8 cellular contexts compared by ENCODE assay signal in the genomic region with DNA sequence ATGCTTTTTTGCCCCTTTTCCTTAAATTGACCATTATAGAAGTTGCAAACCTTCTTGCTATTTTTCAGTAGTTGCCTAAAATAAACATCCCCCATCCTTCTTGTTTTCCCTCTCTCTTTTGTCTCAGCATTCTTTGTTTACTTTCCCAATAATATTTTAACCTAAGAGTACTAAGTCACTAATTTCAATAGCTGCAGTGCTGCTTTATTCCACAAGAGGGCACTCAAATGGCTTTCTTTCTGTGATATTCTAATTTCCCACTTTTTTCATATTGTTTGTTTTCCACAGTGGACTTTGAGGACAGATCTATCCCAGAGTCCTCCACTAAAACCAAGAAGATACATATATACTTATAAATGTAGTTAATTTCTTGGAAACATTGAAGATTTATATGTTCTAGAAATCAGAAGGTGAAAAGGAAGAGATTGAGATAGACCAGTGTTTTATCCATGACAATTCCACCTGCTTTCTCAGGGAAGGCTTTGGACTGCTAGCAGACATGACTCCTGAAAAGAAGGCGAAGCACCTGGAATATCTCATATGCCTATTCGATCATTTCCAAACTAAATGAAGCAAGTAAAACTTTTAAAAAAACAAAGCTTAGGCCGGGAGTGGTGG.
DNase-seq lines count a peak whose midpoint lies in the region; TF ChIP-seq lines count a peak whose summit lies in the region.

No MANE protein-coding gene starts in this region.

- H3K27ac ChIP-seq in tibial nerve = no peak overlapping the region

- no peaks in the 10 kb centered on the region for H3K36me3 ChIP-seq in tibial nerve

- TF ChIP-seq POLR2A in tibial nerve (IDR thresholded peaks at IDR 0.05) = no peak

- in situ Hi-C loops in GM13977 (cut with MboI; ENCODE audit: low pct_unique_long_range_greater_than_20kb, low sequenced_read_pairs, unreplicated experiment) = no loop called here

- H3K4me1 ChIP-seq in tibial nerve = no peaks in the 10 kb centered on the region

- H3K4me3 ChIP-seq in tibial nerve = no peak overlapping the region

- H3K9me3 ChIP-seq in tibial nerve = peaks cover 0 to 17% (median 0%) of the 10 kb centered on the region in 4 donors

- intact Hi-C loops in posterior cingulate gyrus (cut with DNase I) = loop anchor here (2.0 kb wide), 1 partner anchor 1042 kb away; no protein-coding TSS in a partner anchor

- peak; percentile 74 for TF ChIP-seq CTCF in GM13977 (IDR thresholded peaks at IDR 0.05; ENCODE audit: extremely low read depth, insufficient read depth, missing control alignments)
- peak; percentile 55 to 71 (median 68) for TF ChIP-seq CTCF in tibial nerve (IDR thresholded peaks at IDR 0.05)

- DNase-seq in Ammon's horn (ENCODE audit: low spot score) (peak; percentile 4), GM13977 (ENCODE audit: low spot score) (peak; percentile 4), T1000 (lab: John Stamatoyannopoulos, UW) (peak; percentile 5), hepatic stellate cell (ENCODE audit: low spot score) (peak; percentile 4), tibial nerve (ENCODE audit: low spot score in 2 of 2) (peak in 1 of 2 donors; percentile 43), HCEC 1CT (no peak), posterior cingulate gyrus (no peak)
- no peak for DNase-seq in activated CD4-positive, CD25-positive, alpha-beta regulatory T cell (lab: John Stamatoyannopoulos, UW)

- WGBS in tibial nerve, 2 donors = 83 to 93% methylated on average over 3 of the region's 3 CpGs

- TF ChIP-seq EP300 in tibial nerve (IDR thresholded peaks at IDR 0.05) = no peak

- H3K27me3 ChIP-seq in tibial nerve = no peaks in the 10 kb centered on the region

Comparison
In these comparisons a context has a peak if more than half of its experiments do, and no peak if none do; other contexts are left out.
1. DNase-seq: peak in Ammon's horn (single experiment), GM13977 (single experiment), T1000 (single experiment) and hepatic stellate cell (single experiment); none in HCEC 1CT (single experiment), posterior cingulate gyrus (0 of 10) and activated CD4-positive, CD25-positive, alpha-beta regulatory T cell (0 of 4).